Comparison of ENCODE assay signal across 19 cellular contexts in the genomic region with DNA sequence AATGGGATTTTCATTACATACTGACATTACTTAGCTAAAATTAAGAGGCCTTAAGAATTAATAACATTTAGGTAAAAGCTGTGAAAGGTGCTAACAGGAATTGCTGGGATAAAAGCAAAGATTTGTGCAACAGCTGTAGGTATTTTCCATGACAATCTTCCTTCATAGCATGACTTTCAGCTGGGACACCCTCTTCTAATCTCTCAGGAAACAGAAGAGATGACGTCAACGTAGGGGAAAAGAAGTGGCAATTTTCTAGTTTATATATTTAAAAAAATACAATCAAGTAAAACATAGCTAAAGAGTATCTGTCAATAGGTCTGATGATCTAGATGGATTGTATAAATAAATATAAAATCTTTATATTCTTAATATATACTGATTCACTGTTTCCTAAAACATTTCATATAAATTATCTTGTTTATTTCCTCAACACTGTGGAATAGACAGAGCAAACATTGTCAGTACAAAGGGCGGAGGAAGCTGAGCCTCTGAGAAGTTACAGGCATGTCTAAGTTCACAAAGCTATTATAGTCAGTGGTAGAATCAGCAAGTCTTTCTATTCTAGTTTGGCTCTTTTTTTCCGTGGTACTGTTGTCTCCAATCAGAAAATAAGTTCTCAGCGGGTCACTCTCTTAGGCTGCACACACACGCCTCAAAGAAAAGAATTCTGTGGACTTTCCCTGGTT.
"Had no signal": no experiment of that assay in that cellular context is flagged by ENCODE, and none has a peak within 500 bp of the region (broad histone marks: within the 10 kb centered on the region; RNA-seq: fewer than 3 reads in every experiment).

No MANE protein-coding gene starts in this region.

- H3K9me3 Mint-ChIP-seq: activated CD4-positive, alpha-beta T cell treated with anti-CD3 and anti-CD28 coated beads, Interleukin-2, amount 10 ng/mL, durations not matched to agents 24 days and 14 days; activated naive CD8-positive, alpha-beta T cell treated with anti-CD3 and anti-CD28 coated beads, Interleukin-2, amount 50 U/mL, for 24 hours; WTC11 had no signal

- ATAC-seq: activated naive CD8-positive, alpha-beta T cell treated with anti-CD3 and anti-CD28 coated beads, Interleukin-2, amount 50 U/mL, for 24 hours; left cardiac atrium; natural killer cell treated with Interleukin-12 subunit alpha and Interleukin-12 subunit beta and Interleukin-15 and Interleukin-18, amount 100 ng/mL, for 72 hours; stimulated activated naive CD8-positive, alpha-beta T cell treated with anti-CD3 and anti-CD28 coated beads, Interleukin-15, amount 100 ng/mL, for 72 hours; WTC11 had no signal

- H3K36me3 Mint-ChIP-seq: natural killer cell treated with Interleukin-12 subunit alpha and Interleukin-12 subunit beta and Interleukin-15 and Interleukin-18, amount 100 ng/mL, for 72 hours; WTC11 had no signal

- H3K4me3 ChIP-seq: coronary artery, lung, prostate gland, thoracic aorta, uterus had no signal

- H3K4me3 Mint-ChIP-seq: activated CD4-positive, alpha-beta T cell treated with anti-CD3 and anti-CD28 coated beads, Interleukin-2, amount 10 ng/mL, durations not matched to agents 24 days and 14 days; activated naive CD8-positive, alpha-beta T cell treated with anti-CD3 and anti-CD28 coated beads, Interleukin-2, amount 50 U/mL, for 24 hours; natural killer cell treated with Interleukin-12 subunit alpha and Interleukin-12 subunit beta and Interleukin-15 and Interleukin-18, amount 100 ng/mL, for 72 hours; stimulated activated naive CD8-positive, alpha-beta T cell treated with anti-CD3 and anti-CD28 coated beads, Interleukin-15, amount 100 ng/mL, for 72 hours; WTC11 had no signal

- H3K36me3 ChIP-seq: prostate gland, thoracic aorta, uterus had no signal

- H3K4me1 Mint-ChIP-seq: activated CD4-positive, alpha-beta T cell treated with anti-CD3 and anti-CD28 coated beads, Interleukin-2, amount 10 ng/mL, durations not matched to agents 24 days and 14 days; activated naive CD8-positive, alpha-beta T cell treated with anti-CD3 and anti-CD28 coated beads, Interleukin-2, amount 50 U/mL, for 24 hours; stimulated activated naive CD8-positive, alpha-beta T cell treated with anti-CD3 and anti-CD28 coated beads, Interleukin-15, amount 100 ng/mL, for 72 hours had no signal

- H3K4me1 ChIP-seq: prostate gland, uterus had no signal

- FAIRE-seq: astrocyte had no signal

- H3K9me3 ChIP-seq: prostate gland, thoracic aorta, uterus had no signal

- H3K27me3 Mint-ChIP-seq: natural killer cell treated with Interleukin-12 subunit alpha and Interleukin-12 subunit beta and Interleukin-15 and Interleukin-18, amount 100 ng/mL, for 72 hours; stimulated activated naive CD8-positive, alpha-beta T cell treated with anti-CD3 and anti-CD28 coated beads, Interleukin-15, amount 100 ng/mL, for 72 hours had no signal

- H3K27ac Mint-ChIP-seq: activated CD4-positive, alpha-beta T cell treated with anti-CD3 and anti-CD28 coated beads, Interleukin-2, amount 10 ng/mL, durations not matched to agents 24 days and 14 days; activated naive CD8-positive, alpha-beta T cell treated with anti-CD3 and anti-CD28 coated beads, Interleukin-2, amount 50 U/mL, for 24 hours; natural killer cell treated with Interleukin-12 subunit alpha and Interleukin-12 subunit beta and Interleukin-15 and Interleukin-18, amount 100 ng/mL, for 72 hours; WTC11 had no signal

- H3K27ac ChIP-seq: coronary artery, prostate gland, thoracic aorta, uterus had no signal

- DNase-seq: activated CD4-positive, alpha-beta T cell treated with anti-CD3 and anti-CD28 coated beads, Interleukin-2, amount 10 ng/mL, durations not matched to agents 24 days and 14 days; activated naive CD4-positive, alpha-beta T cell treated with Interleukin-2 at 50 U/mL for 16 hours; activated naive CD8-positive, alpha-beta T cell treated with anti-CD3 and anti-CD28 coated beads, Interleukin-2, amount 50 U/mL, for 24 hours; effector memory CD4-positive, alpha-beta T cell; erythroblast; glutamatergic neuron; left cardiac atrium; occipital lobe; stimulated activated CD4-positive, alpha-beta T cell treated with anti-CD3 and anti-CD28 coated beads, Interleukin-4, amount 100 ng/mL, for 24 hours; stimulated activated naive CD8-positive, alpha-beta T cell treated with anti-CD3 and anti-CD28 coated beads, Interleukin-15, amount 100 ng/mL, for 72 hours; T-helper 1 cell; uterus had no signal

- H3K27me3 ChIP-seq: uterus had no signal
